8 cellular contexts compared by ENCODE assay signal in the genomic region with DNA sequence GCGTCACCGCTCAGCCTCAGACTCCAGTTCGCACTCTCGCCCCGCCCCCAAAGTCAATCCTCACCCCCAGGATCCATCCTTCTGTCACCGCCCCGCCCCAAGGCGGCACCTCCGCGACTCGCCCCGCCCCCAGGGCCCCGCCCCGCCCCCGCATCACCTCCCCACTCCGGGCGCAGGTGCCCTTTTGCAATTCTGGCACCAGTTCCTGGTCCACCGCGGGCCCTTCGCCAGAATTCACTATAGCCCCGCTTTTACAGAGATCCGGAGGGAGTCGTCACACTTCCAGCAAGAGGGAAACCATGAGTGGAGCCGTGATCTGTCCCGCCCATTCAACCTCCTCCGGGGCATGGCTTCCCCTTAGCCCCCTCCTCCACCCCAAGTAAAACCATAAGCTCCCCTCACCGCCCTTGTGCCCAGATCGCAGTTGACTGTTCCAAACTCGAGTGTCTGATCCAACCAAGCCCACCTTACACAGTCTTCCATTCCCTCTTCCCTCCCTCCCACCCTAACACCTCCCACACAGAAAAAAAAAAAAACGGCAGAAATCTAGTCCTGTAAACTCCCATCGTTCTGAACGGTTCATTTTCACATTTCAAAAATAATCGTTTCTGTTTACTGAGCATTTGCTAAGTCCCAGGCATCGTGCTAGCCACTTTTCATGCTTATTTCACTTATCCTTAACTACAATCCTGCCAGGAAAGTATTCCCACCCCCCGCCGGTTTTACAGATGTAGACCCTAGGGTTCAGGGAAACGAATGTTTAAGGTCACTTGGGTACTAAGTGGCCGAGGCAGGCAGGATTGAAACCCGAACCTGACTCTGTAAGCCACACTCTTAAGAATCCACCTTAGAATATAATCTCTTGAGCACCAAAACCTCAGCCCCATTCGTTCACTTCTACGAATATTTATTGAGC. TPM values are rescaled to one million over a fixed set of nuclear protein-coding genes. Genes with fewer than 3 reads are reported as not detected.
DNase-seq lines count a peak whose midpoint lies in the region; ATAC-seq, FAIRE-seq and TF ChIP-seq lines count a peak whose summit lies in the region.

No MANE protein-coding gene starts in this region.

- H3K9ac ChIP-seq in MM.1S (ENCODE audit: low read length): peak overlapping the region; percentile 61

- H3K9me3 ChIP-seq in MM.1S (replicated peaks; ENCODE audit: insufficient read depth, low read length): no peaks in the 10 kb centered on the region
- no peaks in the 10 kb centered on the region for H3K9me3 ChIP-seq in heart right ventricle
- no peaks in the 10 kb centered on the region for H3K9me3 ChIP-seq in prostate gland

- H3F3A ChIP-seq in MM.1S (ENCODE audit: insufficient read depth, low read length): peaks cover 10% of the 10 kb centered on the region

- DNase-seq in NCI-H1092 treated with DMSO at 0.1 percent for 48 hours (lab: John Stamatoyannopoulos, UW) (peak; percentile 49), NCI-H1092 (lab: John Stamatoyannopoulos, UW) (no peak), H54 (ENCODE audit: insufficient read length, low spot score) (peak; percentile 64), MM.1S (peak; percentile 97), heart right ventricle (no peak), prostate gland (ENCODE audit: low spot score) (no peak), COR-L47 (lab: John Stamatoyannopoulos, UW) (no peak)

- peak overlapping the region; percentile 95 for H3K4me3 Mint-ChIP-seq in activated naive CD8-positive, alpha-beta T cell

- H3K9me2 ChIP-seq in MM.1S (replicated peaks; ENCODE audit: insufficient read depth, low read length): no peaks in the 10 kb centered on the region

- no peaks in the 10 kb centered on the region for H3K9me3 Mint-ChIP-seq in activated naive CD8-positive, alpha-beta T cell (ENCODE audit: low read depth)

- H3K4me3 ChIP-seq in MM.1S (ENCODE audit: low read length) (peak overlapping the region; percentile 93), heart right ventricle (peak overlapping the region in 9 of 10 donors; percentile 46 to 94 (median 72)), prostate gland (peak overlapping the region; percentile 63 to 83)

- H3K27me3 ChIP-seq in MM.1S (replicated peaks; ENCODE audit: insufficient read depth, low read length): no peaks in the 10 kb centered on the region
- H3K27me3 ChIP-seq in heart right ventricle: no peaks in the 10 kb centered on the region
- no peaks in the 10 kb centered on the region for H3K27me3 ChIP-seq in prostate gland (replicated peaks; ENCODE audit: insufficient read depth)

- H3K79me2 ChIP-seq in MM.1S (ENCODE audit: low read length): peaks cover 24% of the 10 kb centered on the region

- 3 to 4% methylated on average over 36 to 41 of the region's 41 CpGs for WGBS in heart right ventricle, 2 donors
- 4% methylated on average over 41 of the region's 41 CpGs for WGBS in prostate gland

- H3K27ac Mint-ChIP-seq in activated naive CD8-positive, alpha-beta T cell: peak overlapping the region; percentile 98

- no peaks in the 10 kb centered on the region for H3K27me3 Mint-ChIP-seq in activated naive CD8-positive, alpha-beta T cell

- TF ChIP-seq CTCF in MM.1S (IDR thresholded peaks at IDR 0.05; ENCODE audit: low read length): no peak
- TF ChIP-seq CTCF in heart right ventricle (IDR thresholded peaks at IDR 0.05): no peak
- no peak for TF ChIP-seq CTCF in prostate gland (IDR thresholded peaks at IDR 0.05)

- peak; percentile 3 to 79 (median 17) for ATAC-seq in heart right ventricle

- peak; percentile 6 for FAIRE-seq in H54 (lab: Jason Lieb, UNC)

- H3K4me2 ChIP-seq in MM.1S (ENCODE audit: low read depth, low read length): peak overlapping the region; percentile 74

- TF ChIP-seq POLR2A in H54 (IDR thresholded peaks at IDR 0.05; ENCODE audit: low read depth, low read length) (no peak), prostate gland (IDR thresholded peaks at IDR 0.05) (peak; percentile 70)

- H3K36me3 Mint-ChIP-seq in activated naive CD8-positive, alpha-beta T cell: no peaks in the 10 kb centered on the region

- intact Hi-C loops in heart right ventricle (cut with DNase I) (loop anchor here in 3 of 10 donors (5.0 to 10.0 kb wide), 2 partner anchors 90 to 92 kb away; partner anchors contain the start of gene DDI2 (in 3 of the 3)), prostate gland (cut with DNase I) (no loop called here)

- peak overlapping the region; percentile 78 for H2AFZ ChIP-seq in MM.1S (ENCODE audit: low read length)

- H3K4me1 ChIP-seq in MM.1S (ENCODE audit: low read length): peaks cover 16% of the 10 kb centered on the region
- peaks cover 3 to 48% (median 37%) of the 10 kb centered on the region in 9 donors for H3K4me1 ChIP-seq in heart right ventricle
- no peaks in the 10 kb centered on the region for H3K4me1 ChIP-seq in prostate gland (replicated peaks)

- H3K36me3 ChIP-seq in MM.1S (replicated peaks; ENCODE audit: insufficient read depth, low read length): no peaks in the 10 kb centered on the region
- H3K36me3 ChIP-seq in heart right ventricle: peaks cover 0 to 16% (median 0%) of the 10 kb centered on the region in 9 donors
- no peaks in the 10 kb centered on the region for H3K36me3 ChIP-seq in prostate gland

- H4K20me1 ChIP-seq in MM.1S (ENCODE audit: insufficient read depth, low read length): no peaks in the 10 kb centered on the region

- peaks cover 51% of the 10 kb centered on the region for H3K4me1 Mint-ChIP-seq in activated naive CD8-positive, alpha-beta T cell (ENCODE audit: low read depth)

- H3K27ac ChIP-seq in MM.1S (ENCODE audit: low read length) (peak overlapping the region; percentile 56; the same call in 1 of the 2 replicates), heart right ventricle (peak overlapping the region in 9 of 10 donors; percentile 87 to 99 (median 95)), prostate gland (peak overlapping the region; percentile 98 to 99)

RNA-seq across cellular contexts. Expression of gene CASP9, which starts 1.3 kb away (rescaled TPM):
- total RNA-seq in heart right ventricle (10 to 100 TPM in 9 of 10 donors, 1 to 10 TPM in 1; 8.6 to 16.6 (median 14.2) TPM), prostate gland (10 to 100 TPM; 22.2 to 46.1 TPM)
- polyA plus RNA-seq in heart right ventricle: 10 to 100 TPM; 14.3 to 22.2 TPM

RNA-seq across cellular contexts. Expression of gene DNAJC16, which starts 1.3 kb away (rescaled TPM):
- total RNA-seq in heart right ventricle: 10 to 100 TPM; 13.7 to 22.8 (median 19.1) TPM
- 1 to 10 TPM; 4.7 to 6.4 TPM for polyA plus RNA-seq in heart right ventricle
- total RNA-seq in prostate gland: 10 to 100 TPM; 21.5 to 27.2 TPM

RNA-seq across cellular contexts. Expression of gene CELA2B, which starts 49.4 kb away (rescaled TPM):
- total RNA-seq in heart right ventricle (not detected), prostate gland (1 to 10 TPM in 1 of 2 donors, not detected in 1; 1.1 TPM)
- not detected for polyA plus RNA-seq in heart right ventricle

RNA-seq across cellular contexts. Expression of gene AGMAT, which starts 59.5 kb away (rescaled TPM):
- under 1 TPM in 6 of 10 donors, not detected in 4; 0.13 to 0.30 (median 0.24) TPM for total RNA-seq in heart right ventricle
- polyA plus RNA-seq in heart right ventricle: under 1 TPM in 1 of 2 donors, not detected in 1; 0.06 TPM
- 1 to 10 TPM in 1 of 2 donors, under 1 TPM in 1; 0.96 to 1.9 TPM for total RNA-seq in prostate gland

Comparison
In these comparisons a context has a peak if more than half of its experiments do, and no peak if none do; other contexts are left out.
1. DNase-seq: peak in NCI-H1092 treated with DMSO at 0.1 percent for 48 hours (single experiment), H54 (single experiment) and MM.1S (single experiment); none in NCI-H1092 (single experiment), heart right ventricle (0 of 2), prostate gland (single experiment) and COR-L47 (single experiment).
2. Peak in every context shown above with its lines, with median percentiles within 50 percentile points of each other: H3K27ac ChIP-seq and H3K4me3 ChIP-seq.